11 cellular contexts compared by ENCODE assay signal in genomic region chr19:56810260-56810659, GRCh38. TPM values are rescaled to one million over a fixed set of nuclear protein-coding genes. Genes with fewer than 3 reads are reported as not detected.
"Had no signal": no experiment of that assay in that cellular context is flagged by ENCODE, and none has a peak within 500 bp of the region (broad histone marks: within the 10 kb centered on the region; RNA-seq: fewer than 3 reads in every experiment).

No MANE protein-coding gene starts in this region.

- H3K4me1 ChIP-seq: HAP-1 had no signal

- H3K27ac ChIP-seq: GM23248 had no signal

- DNase-seq: GM23248, GOT3, H7, H9, HCEC 1CT, HFFc6 had no signal

- FAIRE-seq: H1, H54 had no signal

- H3K4me3 ChIP-seq: GM23248, GM23338, HAP-1 had no signal

- H3K4me2 ChIP-seq: GM23338 had no signal

- ATAC-seq: GM23338, HCT116 had no signal

- H2AFZ ChIP-seq: GM23248, GM23338 had no signal

- H3K36me3 ChIP-seq: HAP-1 had no signal

- H3K9ac ChIP-seq: GM23248 had no signal

RNA-seq across cellular contexts. Expression of gene PEG3, which starts 30.3 kb away (rescaled TPM):
- total RNA-seq: GM23338, H1, H7, H9, HFFc6 had no signal
- polyA plus RNA-seq: GM23338, H1 had no signal

RNA-seq across cellular contexts. Expression of gene ZIM2, which starts 30.3 kb away (rescaled TPM):
- total RNA-seq: GM23248, GM23338, H1, H7, H9, HFFc6 had no signal
- polyA plus RNA-seq: GM23248, GM23338, H1 had no signal
